2 cellular contexts compared by ENCODE assay signal in the genomic region with DNA sequence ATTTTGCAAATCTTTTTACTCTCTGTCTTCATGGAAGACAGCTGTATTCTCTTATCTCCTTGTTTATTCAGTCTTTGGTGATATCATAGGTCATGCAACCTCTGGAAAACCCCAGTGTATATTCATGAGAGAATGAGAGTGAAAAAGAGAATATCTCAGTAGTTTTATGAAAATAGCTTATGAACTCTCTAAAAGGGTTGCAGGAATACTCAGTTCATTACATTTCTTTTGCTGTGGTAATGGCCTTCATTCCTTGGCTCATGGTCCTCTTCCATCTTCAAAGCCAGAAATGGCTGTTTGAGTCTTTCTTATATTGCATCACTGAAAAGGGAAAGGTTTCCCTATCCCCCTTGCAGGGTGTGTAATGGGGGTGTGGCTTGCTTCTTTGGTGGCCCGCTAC.
TF ChIP-seq lines count a peak whose summit lies in the region.

No MANE protein-coding gene starts in this region.

TF ChIP-seq in A549, 52 proteins besides CTCF, POLR2A, EP300 and RAD21 (continued from another document):
- TF ChIP-seq, protein P1, sequence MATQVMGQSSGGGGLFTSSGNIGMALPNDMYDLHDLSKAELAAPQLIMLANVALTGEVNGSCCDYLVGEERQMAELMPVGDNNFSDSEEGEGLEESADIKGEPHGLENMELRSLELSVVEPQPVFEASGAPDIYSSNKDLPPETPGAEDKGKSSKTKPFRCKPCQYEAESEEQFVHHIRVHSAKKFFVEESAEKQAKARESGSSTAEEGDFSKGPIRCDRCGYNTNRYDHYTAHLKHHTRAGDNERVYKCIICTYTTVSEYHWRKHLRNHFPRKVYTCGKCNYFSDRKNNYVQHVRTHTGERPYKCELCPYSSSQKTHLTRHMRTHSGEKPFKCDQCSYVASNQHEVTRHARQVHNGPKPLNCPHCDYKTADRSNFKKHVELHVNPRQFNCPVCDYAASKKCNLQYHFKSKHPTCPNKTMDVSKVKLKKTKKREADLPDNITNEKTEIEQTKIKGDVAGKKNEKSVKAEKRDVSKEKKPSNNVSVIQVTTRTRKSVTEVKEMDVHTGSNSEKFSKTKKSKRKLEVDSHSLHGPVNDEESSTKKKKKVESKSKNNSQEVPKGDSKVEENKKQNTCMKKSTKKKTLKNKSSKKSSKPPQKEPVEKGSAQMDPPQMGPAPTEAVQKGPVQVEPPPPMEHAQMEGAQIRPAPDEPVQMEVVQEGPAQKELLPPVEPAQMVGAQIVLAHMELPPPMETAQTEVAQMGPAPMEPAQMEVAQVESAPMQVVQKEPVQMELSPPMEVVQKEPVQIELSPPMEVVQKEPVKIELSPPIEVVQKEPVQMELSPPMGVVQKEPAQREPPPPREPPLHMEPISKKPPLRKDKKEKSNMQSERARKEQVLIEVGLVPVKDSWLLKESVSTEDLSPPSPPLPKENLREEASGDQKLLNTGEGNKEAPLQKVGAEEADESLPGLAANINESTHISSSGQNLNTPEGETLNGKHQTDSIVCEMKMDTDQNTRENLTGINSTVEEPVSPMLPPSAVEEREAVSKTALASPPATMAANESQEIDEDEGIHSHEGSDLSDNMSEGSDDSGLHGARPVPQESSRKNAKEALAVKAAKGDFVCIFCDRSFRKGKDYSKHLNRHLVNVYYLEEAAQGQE (IDR thresholded peaks at IDR 0.05) = no peak
- TF ChIP-seq POLR2AphosphoS2 (conservative IDR thresholded peaks at IDR 0.05; ENCODE audit: low read length) = no peak
- TF ChIP-seq HEYL (CRISPR knock-in tag; IDR thresholded peaks at IDR 0.05) = no peak
- no peak for TF ChIP-seq RFX5 (IDR thresholded peaks at IDR 0.05)
- TF ChIP-seq JUNB (IDR thresholded peaks at IDR 0.05) = no peak
- no peak for TF ChIP-seq KDM5A (IDR thresholded peaks at IDR 0.05)
- TF ChIP-seq CBX8 (IDR thresholded peaks at IDR 0.05) = no peak

TF ChIP-seq in K562, 482 proteins besides CTCF, POLR2A, EP300 and RAD21 (continued from another document):
- TF ChIP-seq, protein P2, sequence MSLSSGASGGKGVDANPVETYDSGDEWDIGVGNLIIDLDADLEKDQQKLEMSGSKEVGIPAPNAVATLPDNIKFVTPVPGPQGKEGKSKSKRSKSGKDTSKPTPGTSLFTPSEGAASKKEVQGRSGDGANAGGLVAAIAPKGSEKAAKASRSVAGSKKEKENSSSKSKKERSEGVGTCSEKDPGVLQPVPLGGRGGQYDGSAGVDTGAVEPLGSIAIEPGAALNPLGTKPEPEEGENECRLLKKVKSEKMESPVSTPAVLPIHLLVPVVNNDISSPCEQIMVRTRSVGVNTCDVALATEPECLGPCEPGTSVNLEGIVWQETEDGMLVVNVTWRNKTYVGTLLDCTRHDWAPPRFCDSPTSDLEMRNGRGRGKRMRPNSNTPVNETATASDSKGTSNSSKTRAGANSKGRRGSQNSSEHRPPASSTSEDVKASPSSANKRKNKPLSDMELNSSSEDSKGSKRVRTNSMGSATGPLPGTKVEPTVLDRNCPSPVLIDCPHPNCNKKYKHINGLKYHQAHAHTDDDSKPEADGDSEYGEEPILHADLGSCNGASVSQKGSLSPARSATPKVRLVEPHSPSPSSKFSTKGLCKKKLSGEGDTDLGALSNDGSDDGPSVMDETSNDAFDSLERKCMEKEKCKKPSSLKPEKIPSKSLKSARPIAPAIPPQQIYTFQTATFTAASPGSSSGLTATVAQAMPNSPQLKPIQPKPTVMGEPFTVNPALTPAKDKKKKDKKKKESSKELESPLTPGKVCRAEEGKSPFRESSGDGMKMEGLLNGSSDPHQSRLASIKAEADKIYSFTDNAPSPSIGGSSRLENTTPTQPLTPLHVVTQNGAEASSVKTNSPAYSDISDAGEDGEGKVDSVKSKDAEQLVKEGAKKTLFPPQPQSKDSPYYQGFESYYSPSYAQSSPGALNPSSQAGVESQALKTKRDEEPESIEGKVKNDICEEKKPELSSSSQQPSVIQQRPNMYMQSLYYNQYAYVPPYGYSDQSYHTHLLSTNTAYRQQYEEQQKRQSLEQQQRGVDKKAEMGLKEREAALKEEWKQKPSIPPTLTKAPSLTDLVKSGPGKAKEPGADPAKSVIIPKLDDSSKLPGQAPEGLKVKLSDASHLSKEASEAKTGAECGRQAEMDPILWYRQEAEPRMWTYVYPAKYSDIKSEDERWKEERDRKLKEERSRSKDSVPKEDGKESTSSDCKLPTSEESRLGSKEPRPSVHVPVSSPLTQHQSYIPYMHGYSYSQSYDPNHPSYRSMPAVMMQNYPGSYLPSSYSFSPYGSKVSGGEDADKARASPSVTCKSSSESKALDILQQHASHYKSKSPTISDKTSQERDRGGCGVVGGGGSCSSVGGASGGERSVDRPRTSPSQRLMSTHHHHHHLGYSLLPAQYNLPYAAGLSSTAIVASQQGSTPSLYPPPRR (CRISPR knock-in tag; IDR thresholded peaks at IDR 0.05; ENCODE audit: borderline replicate concordance) = no peak
- TF ChIP-seq SMAD4 (CRISPR knock-in tag; conservative IDR thresholded peaks at IDR 0.05) (no peak), SMARCE1 (IDR thresholded peaks at IDR 0.05) (peak; percentile 49; the same call in 1 of the 2 replicates), SOX6 (IDR thresholded peaks at IDR 0.05) (peak; percentile 49; the same call in 1 of the 2 replicates), HDAC6 (IDR thresholded peaks at IDR 0.05; ENCODE audit: low read depth, low read length) (no peak), ARID1B (IDR thresholded peaks at IDR 0.05) (peak; percentile 50; the same call in 1 of the 2 replicates), FOXA3 (CRISPR knock-in tag; conservative IDR thresholded peaks at IDR 0.05 in 1 of 2, IDR thresholded peaks at IDR 0.05 in 1 of 2) (peak in 1 of 2 experiments; percentile 80; a peak in 2 of 4 replicates), PHTF2 (CRISPR knock-in tag; IDR thresholded peaks at IDR 0.05) (no peak), JUN (IDR thresholded peaks at IDR 0.05; ENCODE audit: borderline replicate concordance, low read depth, low read length) (0 out of 2 replicates have a peak, but pooled peaks have one; percentile 46), JUN (CRISPR knock-in tag; IDR thresholded peaks at IDR 0.05; ENCODE audit: borderline replicate concordance) (no peak), ATF7 (IDR thresholded peaks at IDR 0.05) (peak; percentile 72), ZFP36 (IDR thresholded peaks at IDR 0.05; ENCODE audit: low read depth, low read length, partially characterized antibody) (no peak), TGIF2 (CRISPR knock-in tag; IDR thresholded peaks at IDR 0.05) (no peak), SUPT5H (IDR thresholded peaks at IDR 0.05) (no peak), SMARCA4 (IDR thresholded peaks at IDR 0.05) (peak; percentile 57; the same call in 1 of the 2 replicates), FOSL1 (tag; conservative IDR thresholded peaks at IDR 0.05) (peak; percentile 35; the same call in 1 of the 2 replicates), CEBPZ (IDR thresholded peaks at IDR 0.05; ENCODE audit: borderline replicate concordance, low read depth, low read length) (no peak), JUND (IDR thresholded peaks at IDR 0.05; ENCODE audit: borderline replicate concordance, low read depth, low read length) (peak; percentile 55; the same call in 1 of the 2 replicates), JUND (tag; IDR thresholded peaks at IDR 0.05; ENCODE audit: borderline replicate concordance, low read depth, low read length) (peak; percentile 67; the same call in 2 of the 3 replicates), CEBPG (CRISPR knock-in tag; IDR thresholded peaks at IDR 0.05) (no peak), CEBPG (tag; conservative IDR thresholded peaks at IDR 0.05 in 1 of 2, IDR thresholded peaks at IDR 0.05 in 1 of 2) (peak; percentile 60 to 64), FOXJ2 (tag; IDR thresholded peaks at IDR 0.05) (peak; percentile 84)
